8 cellular contexts compared by ENCODE assay signal in genomic region chr10:30059209-30060107, GRCh38.
DNase-seq lines count a peak whose midpoint lies in the region; ATAC-seq lines count a peak whose summit lies in the region.

A gene with protein sequence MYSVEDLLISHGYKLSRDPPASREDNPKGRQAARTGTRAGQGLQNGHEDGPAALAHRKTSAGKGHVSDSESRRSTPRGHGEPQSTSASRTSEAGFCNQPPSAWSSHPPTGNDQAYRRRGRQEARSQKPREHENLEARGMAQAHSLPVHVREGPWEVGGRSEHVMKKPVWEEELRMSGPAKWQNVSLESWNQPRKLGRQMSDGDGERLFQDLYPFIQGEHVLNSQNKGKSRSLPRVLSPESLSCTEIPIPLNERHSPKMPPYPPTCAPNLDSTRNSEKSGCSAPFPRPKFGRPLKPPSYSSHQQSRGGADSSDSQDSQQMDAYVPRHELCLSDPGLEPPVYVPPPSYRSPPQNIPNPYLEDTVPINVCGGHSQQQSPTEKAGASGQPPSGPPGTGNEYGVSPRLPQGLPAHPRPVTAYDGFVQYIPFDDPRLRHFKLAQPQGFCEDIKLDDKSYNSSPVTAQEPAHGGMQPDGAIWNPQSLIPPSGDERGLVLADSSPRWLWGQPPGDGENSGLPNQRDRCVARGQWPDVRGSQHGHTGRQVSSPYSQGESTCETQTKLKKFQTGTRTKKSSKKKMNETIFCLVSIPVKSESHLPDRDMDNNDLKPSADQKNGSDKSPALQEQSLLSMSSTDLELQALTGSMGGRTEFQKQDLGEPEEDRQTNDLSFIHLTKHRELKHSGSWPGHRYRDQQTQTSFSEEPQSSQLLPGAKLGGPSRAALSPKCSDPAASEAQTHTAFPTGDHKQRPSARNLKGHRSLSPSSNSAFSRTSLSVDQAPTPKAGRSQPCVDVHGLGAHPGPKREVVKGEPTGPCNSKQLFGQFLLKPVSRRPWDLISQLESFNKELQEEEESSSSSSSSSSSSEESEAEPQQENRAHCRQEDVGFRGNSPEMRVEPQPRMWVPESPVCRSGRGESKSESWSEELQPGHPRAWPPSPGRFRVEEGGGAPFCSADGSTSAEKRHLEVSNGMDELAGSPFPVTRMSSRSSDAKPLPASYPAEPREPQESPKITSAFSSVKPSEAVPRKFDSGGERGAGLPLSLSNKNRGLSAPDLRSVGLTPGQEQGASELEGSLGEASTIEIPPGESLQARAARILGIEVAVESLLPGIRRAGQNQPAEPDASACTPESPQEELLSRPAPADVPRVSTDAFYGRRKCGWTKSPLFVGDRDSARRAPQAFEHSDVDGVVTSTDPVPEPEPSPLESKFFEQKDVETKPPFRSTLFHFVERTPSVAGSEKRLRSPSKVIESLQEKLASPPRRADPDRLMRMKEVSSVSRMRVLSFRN (N-terminal part only) (minus strand): TSS chr10:30059586. CDS start chr10:30047812, 11,774 bp downstream.

- H3K4me1 Mint-ChIP-seq in effector memory CD8-positive, alpha-beta T cell (ENCODE audit: low read depth in 2 of 2), result peaks cover 6 to 7% of the 10 kb centered on the region in 2 donors

- H3K27me3 Mint-ChIP-seq in effector memory CD8-positive, alpha-beta T cell, result peaks cover 52 to 70% of the 10 kb centered on the region in 2 donors

- H3K9me3 Mint-ChIP-seq in effector memory CD8-positive, alpha-beta T cell, result no peaks in the 10 kb centered on the region

- H3K27ac Mint-ChIP-seq in effector memory CD8-positive, alpha-beta T cell, result peak within 1 kb of the TSS in 1 of 2 donors; percentile 3

- H3K4me3 Mint-ChIP-seq in effector memory CD8-positive, alpha-beta T cell, result peak within 1 kb of the TSS; percentile 77 to 80

- H3K36me3 Mint-ChIP-seq in effector memory CD8-positive, alpha-beta T cell (ENCODE audit: insufficient read depth), result peaks cover 2% of the 10 kb centered on the region

- peak; percentile 84 for ATAC-seq in effector memory CD8-positive, alpha-beta T cell (replicated peaks)
- ATAC-seq in GM21447 (IDR thresholded peaks at IDR 0.05; ENCODE audit: unreplicated experiment), result no peak

- DNase-seq in activated effector memory CD4-positive, alpha-beta T cell treated with anti-CD3 and anti-CD28 coated beads, Interleukin-2, amount 50 U/mL, for 16 hours, result peak; percentile 78
- DNase-seq in activated effector memory CD4-positive, alpha-beta T cell treated with Interleukin-2 at 50 U/mL for 16 hours, result no peak
- peak; percentile 36 for DNase-seq in NCI-H146 treated with DMSO at 0.1 percent for 48 hours (lab: John Stamatoyannopoulos, UW; ENCODE audit: unreplicated experiment)
- DNase-seq in activated CD8-positive, alpha-beta memory T cell treated with anti-CD3 and anti-CD28 coated beads for 4 hours (ENCODE audit: low read depth in 2 of 2), result peak; percentile 13 to 17
- peak; percentile 21 to 37 (median 33) for DNase-seq in effector memory CD8-positive, alpha-beta T cell
- peak; percentile 17 for DNase-seq in medulla oblongata (ENCODE audit: extremely low spot score)
- DNase-seq in stimulated activated CD8-positive, alpha-beta memory T cell treated with anti-CD3 and anti-CD28 coated beads, Interleukin-12 subunit alpha, Interleukin-12 subunit beta, amount 100 ng/mL, for 1 hour (ENCODE audit: low read depth), result peak; percentile 3
